In genomic region chr5:132771559-132771998, GRCh38 we compare ENCODE assay signal across 12 cellular contexts.
DNase-seq lines count a peak whose midpoint lies in the region.
"Had no signal": no experiment of that assay in that cellular context is flagged by ENCODE, and none has a peak within 500 bp of the region (broad histone marks: within the 10 kb centered on the region; RNA-seq: fewer than 3 reads in every experiment).

No MANE protein-coding gene starts in this region.

- DNase-seq in HCEC 1CT (peak; percentile 20), iris pigment epithelial cell (ENCODE audit: low read depth) (peak; percentile 54), substantia nigra (lab: John Stamatoyannopoulos, UW) (peak in 4 of 49 donors; percentile 15 to 56 (median 23)), SHP77 treated with DMSO at 0.1 percent for 48 hours (lab: John Stamatoyannopoulos, UW) (no peak), NCI-H2029 (lab: John Stamatoyannopoulos, UW) (no peak), GOT3 (lab: John Stamatoyannopoulos, UW) (no peak)
- no peak for DNase-seq in T-helper 2 cell treated with Interferon-gamma antibody and Interleukin-4, amounts not matched to agents 5 μg/mL and 100 μg/mL, for 36 hours (ENCODE audit: low spot score)
- DNase-seq: naive thymus-derived CD8-positive, alpha-beta T cell; NCI-H1105; SHP77 had no signal

- no peak overlapping the region for H3K4me3 Mint-ChIP-seq in T-helper 2 cell treated with Interferon-gamma antibody and Interleukin-4, amounts not matched to agents 5 μg/mL and 100 μg/mL, for 36 hours

- H3K4me1 Mint-ChIP-seq in T-helper 2 cell treated with Interferon-gamma antibody and Interleukin-4, amounts not matched to agents 5 μg/mL and 100 μg/mL, for 36 hours (ENCODE audit: low read depth): peaks cover 2% of the 10 kb centered on the region

- H3K27ac ChIP-seq in cingulate gyrus (ENCODE audit: low read depth, low read length) (peak overlapping the region; percentile 89), substantia nigra (ENCODE audit: low read depth, low read length, poor library complexity, severe bottlenecking) (peak overlapping the region; percentile 99)
- H3K27ac ChIP-seq: epithelial cell of prostate had no signal

- H3K27me3 Mint-ChIP-seq in T-helper 2 cell treated with Interferon-gamma antibody and Interleukin-4, amounts not matched to agents 5 μg/mL and 100 μg/mL, for 36 hours (ENCODE audit: low read depth): peaks cover 27% of the 10 kb centered on the region

- H3K36me3 Mint-ChIP-seq in T-helper 2 cell treated with Interferon-gamma antibody and Interleukin-4, amounts not matched to agents 5 μg/mL and 100 μg/mL, for 36 hours (ENCODE audit: low read depth): no peaks in the 10 kb centered on the region
- H3K36me3 Mint-ChIP-seq: naive thymus-derived CD8-positive, alpha-beta T cell had no signal

- no peaks in the 10 kb centered on the region for H3K9me3 Mint-ChIP-seq in T-helper 2 cell treated with Interferon-gamma antibody and Interleukin-4, amounts not matched to agents 5 μg/mL and 100 μg/mL, for 36 hours
- H3K9me3 Mint-ChIP-seq: naive thymus-derived CD8-positive, alpha-beta T cell had no signal

- no peak overlapping the region for H3K27ac Mint-ChIP-seq in T-helper 2 cell treated with Interferon-gamma antibody and Interleukin-4, amounts not matched to agents 5 μg/mL and 100 μg/mL, for 36 hours
- H3K27ac Mint-ChIP-seq: naive thymus-derived CD8-positive, alpha-beta T cell had no signal

Comparison
In these comparisons a context has a peak if more than half of its experiments do, and no peak if none do; other contexts are left out.
1. DNase-seq: peak in HCEC 1CT (single experiment) and iris pigment epithelial cell (single experiment); none in SHP77 treated with DMSO at 0.1 percent for 48 hours (single experiment), NCI-H2029 (single experiment), GOT3 (single experiment) and T-helper 2 cell treated with Interferon-gamma antibody and Interleukin-4, amounts not matched to agents 5 μg/mL and 100 μg/mL, for 36 hours (single experiment).